Comparison of ENCODE assay signal across 1 cellular context in genomic region chr3:142152349-142152748, GRCh38.
TF ChIP-seq lines count a peak whose summit lies in the region.

No MANE protein-coding gene starts in this region.

TF ChIP-seq in GM12878, 131 proteins besides CTCF, POLR2A, EP300 and RAD21 (continued from another document):
- TF ChIP-seq E2F8 (IDR thresholded peaks at IDR 0.05; ENCODE audit: low read depth, partially characterized antibody) (no peak), MYB (IDR thresholded peaks at IDR 0.05; ENCODE audit: borderline replicate concordance, low read depth, low read length) (no peak), PRDM15 (CRISPR knock-in tag; IDR thresholded peaks at IDR 0.05) (no peak), ATF3 (IDR thresholded peaks at IDR 0.05; ENCODE audit: borderline replicate concordance, extremely low read depth, low read depth, low read length) (no peak), CHD4 (IDR thresholded peaks at IDR 0.05) (no peak), NBN (IDR thresholded peaks at IDR 0.05) (no peak), ZNF207 (IDR thresholded peaks at IDR 0.05; ENCODE audit: borderline replicate concordance) (no peak), STAT3 (IDR thresholded peaks at IDR 0.05; ENCODE audit: low read depth, low read length) (no peak), RUNX3 (IDR thresholded peaks at IDR 0.05; ENCODE audit: low read length) (no peak)
